ENCODE assay signal across 8 cellular contexts in genomic region chr12:62006076-62006732, GRCh38.
DNase-seq lines count a peak whose midpoint lies in the region; ATAC-seq and TF ChIP-seq lines count a peak whose summit lies in the region.

No MANE protein-coding gene starts in this region.

- CTCF ChIA-PET in Calu3 (lab: Charles Lee), result no interaction called here

- peak; percentile 82 for ATAC-seq in GM18511 (IDR thresholded peaks at IDR 0.05; ENCODE audit: unreplicated experiment)
- ATAC-seq in HG03442 (IDR thresholded peaks at IDR 0.05; ENCODE audit: unreplicated experiment), result peak; percentile 79
- ATAC-seq in RWPE2 (ENCODE audit: low read depth), result no peak

- intact Hi-C loops in Calu3 (cut with micrococcal nuclease; ENCODE audit: unreplicated experiment) (loop anchor here (1.0 to 2.0 kb wide), 2 partner anchors 117 to 187 kb away; a partner anchor contains a TSS), esophagus squamous epithelium (cut with DNase I) (no loop called here), posterior cingulate gyrus (cut with DNase I) (no loop called here)

- no peak for TF ChIP-seq POLR2A in esophagus squamous epithelium (IDR thresholded peaks at IDR 0.05)

- H3K27ac ChIP-seq in RWPE2 (ENCODE audit: poor library complexity, severe bottlenecking) (no peak overlapping the region), esophagus squamous epithelium (no peak overlapping the region)

- no peaks in the 10 kb centered on the region for H3K4me1 ChIP-seq in RWPE2 (ENCODE audit: insufficient read depth, poor library complexity, severe bottlenecking)
- no peaks in the 10 kb centered on the region for H3K4me1 ChIP-seq in esophagus squamous epithelium

- no peaks in the 10 kb centered on the region for H3K9me3 Mint-ChIP-seq in Calu3 (ENCODE audit: low read depth, unreplicated experiment)
- H3K9me3 Mint-ChIP-seq in T-helper 2 cell treated with Interferon-gamma antibody and Interleukin-4, amounts not matched to agents 5 μg/mL and 100 μg/mL, for 36 hours, result no peaks in the 10 kb centered on the region

- H3K27ac Mint-ChIP-seq in Calu3 (ENCODE audit: unreplicated experiment), result no peak overlapping the region
- H3K27ac Mint-ChIP-seq in T-helper 2 cell treated with Interferon-gamma antibody and Interleukin-4, amounts not matched to agents 5 μg/mL and 100 μg/mL, for 36 hours, result no peak overlapping the region

- no TSS peak for BruUV-seq in Calu3 (replicated peaks; lab: Mats Ljungman, UMichigan)

- TF ChIP-seq CTCF in Calu3 (IDR thresholded peaks at IDR 0.05; ENCODE audit: unreplicated experiment) (peak; percentile 42), RWPE2 (IDR thresholded peaks at IDR 0.05; ENCODE audit: poor library complexity, severe bottlenecking) (peak; percentile 90), esophagus squamous epithelium (IDR thresholded peaks at IDR 0.05) (peak in 5 of 6 experiments; percentile 15 to 48 (median 33))

- H3K4me3 ChIP-seq in RWPE2 (ENCODE audit: severe bottlenecking) (no peak overlapping the region), esophagus squamous epithelium (no peak overlapping the region)

- no peaks in the 10 kb centered on the region for H3K27me3 Mint-ChIP-seq in Calu3 (ENCODE audit: unreplicated experiment)
- no peaks in the 10 kb centered on the region for H3K27me3 Mint-ChIP-seq in T-helper 2 cell treated with Interferon-gamma antibody and Interleukin-4, amounts not matched to agents 5 μg/mL and 100 μg/mL, for 36 hours (ENCODE audit: low read depth)

- no peaks in the 10 kb centered on the region for H3K27me3 ChIP-seq in RWPE2 (ENCODE audit: insufficient read depth, poor library complexity, severe bottlenecking)
- H3K27me3 ChIP-seq in esophagus squamous epithelium, result no peaks in the 10 kb centered on the region

- WGBS in esophagus squamous epithelium, 2 donors, result 26 to 29% methylated on average over 5 of the region's 5 CpGs

- no peaks in the 10 kb centered on the region for H3K36me3 Mint-ChIP-seq in Calu3 (ENCODE audit: insufficient read depth, unreplicated experiment)
- H3K36me3 Mint-ChIP-seq in T-helper 2 cell treated with Interferon-gamma antibody and Interleukin-4, amounts not matched to agents 5 μg/mL and 100 μg/mL, for 36 hours (ENCODE audit: low read depth), result no peaks in the 10 kb centered on the region

- no peaks in the 10 kb centered on the region for H3K9me3 ChIP-seq in RWPE2 (ENCODE audit: severe bottlenecking)
- no peaks in the 10 kb centered on the region for H3K9me3 ChIP-seq in esophagus squamous epithelium

- H3K4me3 Mint-ChIP-seq in Calu3 (ENCODE audit: low read depth, unreplicated experiment), result no peak overlapping the region
- H3K4me3 Mint-ChIP-seq in T-helper 2 cell treated with Interferon-gamma antibody and Interleukin-4, amounts not matched to agents 5 μg/mL and 100 μg/mL, for 36 hours, result no peak overlapping the region

- no peaks in the 10 kb centered on the region for H3K36me3 ChIP-seq in RWPE2 (ENCODE audit: low read depth)
- no peaks in the 10 kb centered on the region for H3K36me3 ChIP-seq in esophagus squamous epithelium

- peak; percentile 45 for DNase-seq in Calu3
- no peak for DNase-seq in RWPE2 (ENCODE audit: low spot score)
- DNase-seq in esophagus squamous epithelium (lab: John Stamatoyannopoulos, UW), result no peak
- peak; percentile 50 for DNase-seq in pons (ENCODE audit: low spot score)
- DNase-seq in posterior cingulate gyrus, result no peak
- no peak for DNase-seq in T-helper 2 cell treated with Interferon-gamma antibody and Interleukin-4, amounts not matched to agents 5 μg/mL and 100 μg/mL, for 36 hours (ENCODE audit: low spot score)

- no peaks in the 10 kb centered on the region for H3K4me1 Mint-ChIP-seq in Calu3 (ENCODE audit: low read depth, unreplicated experiment)
- no peaks in the 10 kb centered on the region for H3K4me1 Mint-ChIP-seq in T-helper 2 cell treated with Interferon-gamma antibody and Interleukin-4, amounts not matched to agents 5 μg/mL and 100 μg/mL, for 36 hours (ENCODE audit: low read depth)

Comparison
In these comparisons a context has a peak if more than half of its experiments do, and no peak if none do; other contexts are left out.
1. DNase-seq: peak in Calu3 (single experiment) and pons (single experiment); none in RWPE2 (single experiment), esophagus squamous epithelium (single experiment), posterior cingulate gyrus (0 of 10) and T-helper 2 cell treated with Interferon-gamma antibody and Interleukin-4, amounts not matched to agents 5 μg/mL and 100 μg/mL, for 36 hours (single experiment).
2. CTCF ChIP-seq: peak in every context shown above with its lines; median percentile 90 in RWPE2; 42 in Calu3; 33 in esophagus squamous epithelium.